ENCODE assay signal across 9 cellular contexts in genomic region chr22:42644422-42645340, GRCh38. TPM values are rescaled to one million over a fixed set of nuclear protein-coding genes. Genes with fewer than 3 reads are reported as not detected.
A peak's percentile ranks its signal among the peaks of the same experiment; 100 is the strongest.
DNase-seq lines count a peak whose midpoint lies in the region; ATAC-seq, FAIRE-seq and TF ChIP-seq lines count a peak whose summit lies in the region.
"Had no signal": no experiment of that assay in that cellular context is flagged by ENCODE, and none has a peak within 500 bp of the region (broad histone marks: within the 10 kb centered on the region; RNA-seq: fewer than 3 reads in every experiment).

No MANE protein-coding gene starts in this region.

- intact Hi-C loops in K562 (cut with micrococcal nuclease) (no loop called here), stomach (cut with DNase I; ENCODE audit: low total_unique reads) (no loop called here)

- CTCF ChIA-PET in K562 (lab: Yijun Ruan, JAX; ENCODE audit: low intra/inter-chr PET ratio), result no interaction called here

- H3K27ac ChIP-seq in K562 (ENCODE audit: extremely low read depth, low read depth, low read length) (peak overlapping the region; percentile 29; the same call in 1 of the 3 replicates), keratinocyte (ENCODE audit: control insufficient read depth, insufficient read depth, low read length) (peak overlapping the region; percentile 56), stomach (peak overlapping the region; percentile 93 to 98 (median 96))
- no peak overlapping the region for H3K27ac ChIP-seq in effector memory CD4-positive, alpha-beta T cell (ENCODE audit: insufficient read depth, low read length, poor library complexity, severe bottlenecking)

- H3K4me2 ChIP-seq in K562 (ENCODE audit: insufficient read depth, low read length), result no peak overlapping the region; the same call in 1 of the 2 replicates
- H3K4me2 ChIP-seq in keratinocyte (ENCODE audit: control insufficient read depth, extremely low read depth, insufficient read depth, low read depth, low read length), result peak overlapping the region; percentile 80

- dilution Hi-C loops in keratinocyte (cut with MboI; ENCODE audit: extremely low pct_ligation_motif_present, low sequenced_read_pairs), result no loop called here

- no peak for TF ChIP-seq RAD21 in K562 (CRISPR knock-in tag; conservative IDR thresholded peaks at IDR 0.05 in 1 of 2, IDR thresholded peaks at IDR 0.05 in 1 of 2)

- H3K79me2 ChIP-seq in K562 (ENCODE audit: control insufficient read depth, insufficient read depth, low read length) (peaks cover 76% of the 10 kb centered on the region), keratinocyte (ENCODE audit: control insufficient read depth, insufficient read depth, low read length) (peaks cover 86% of the 10 kb centered on the region)

- in situ Hi-C loops in K562 (cut with MboI) (no loop called here), ACHN (cut with HindIII; ENCODE audit: low pct_ligation_motif_present, low pct_unique_long_range_greater_than_20kb, low sequenced_read_pairs) (no loop called here)

- H4K20me1 ChIP-seq in K562 (replicated peaks; ENCODE audit: control insufficient read depth, insufficient read depth, low read length), result peaks cover 16% of the 10 kb centered on the region
- H4K20me1 ChIP-seq in keratinocyte (ENCODE audit: control insufficient read depth, extremely low read depth, insufficient read depth, low read length), result no peaks in the 10 kb centered on the region

- FAIRE-seq in GM19239 (lab: Jason Lieb, UNC), result peak; percentile 8
- FAIRE-seq in K562 (lab: Jason Lieb, UNC), result peak; percentile 51
- FAIRE-seq in keratinocyte (lab: Jason Lieb, UNC), result peak; percentile 13

- H3K36me3 ChIP-seq in K562 (ENCODE audit: control insufficient read depth, insufficient read depth, low read length) (peaks cover 3% of the 10 kb centered on the region; the same call in 2 of the 3 replicates), keratinocyte (ENCODE audit: control insufficient read depth in 2 of 2, extremely low read depth in 1 of 2, insufficient read depth in 2 of 2, low read length in 2 of 2) (peaks cover 0 to 3% of the 10 kb centered on the region in 2 experiments), stomach (no peaks in the 10 kb centered on the region)
- no peaks in the 10 kb centered on the region for H3K36me3 ChIP-seq in effector memory CD4-positive, alpha-beta T cell (ENCODE audit: control insufficient read depth, insufficient read depth, low read length)

- H3K4me1 ChIP-seq in K562 (replicated peaks in 1 of 2; ENCODE audit: control insufficient read depth in 2 of 2, insufficient read depth in 2 of 2, low read length in 2 of 2) (peaks cover 56 to 68% of the 10 kb centered on the region in 2 experiments), keratinocyte (ENCODE audit: control insufficient read depth, extremely low read depth, insufficient read depth, low read length) (peaks cover 45% of the 10 kb centered on the region), stomach (peaks cover 73 to 85% (median 78%) of the 10 kb centered on the region in 4 donors)
- peaks cover 20% of the 10 kb centered on the region for H3K4me1 ChIP-seq in effector memory CD4-positive, alpha-beta T cell (ENCODE audit: control insufficient read depth, insufficient read depth, low read length, poor library complexity, severe bottlenecking)

- TF ChIP-seq POLR2A in K562 (conservative IDR thresholded peaks at IDR 0.05), result no peak
- TF ChIP-seq POLR2A in stomach (IDR thresholded peaks at IDR 0.05), result no peak

- DNase-seq in GM19239 (ENCODE audit: insufficient read length, low spot score) (no peak), K562 (ENCODE audit: extremely low read depth in 1 of 4, low spot score in 3 of 4) (no peak), keratinocyte (ENCODE audit: low read depth, low spot score) (no peak), stomach (peak; percentile 52), retina (no peak), ACHN (no peak)
- no peak for DNase-seq in effector memory CD4-positive, alpha-beta T cell
- DNase-seq: activated CD4-positive, CD25-positive, alpha-beta regulatory T cell had no signal

- TF ChIP-seq EP300 in K562 (IDR thresholded peaks at IDR 0.05; ENCODE audit: low read length), result no peak
- TF ChIP-seq EP300 in stomach (IDR thresholded peaks at IDR 0.05), result no peak

- H2AFZ ChIP-seq in K562 (ENCODE audit: low read depth, low read length) (no peak overlapping the region), keratinocyte (ENCODE audit: control insufficient read depth, low read length) (no peak overlapping the region)

- 51% methylated on average over 20 of the region's 22 CpGs for WGBS in K562 (ENCODE audit: insufficient coverage, low coverage, missing lambda C conversion rate)
- WGBS in stomach, 5 donors, result 12 to 26% (median 17%) methylated on average over 21 to 22 of the region's 22 CpGs

- H3K9me3 ChIP-seq in K562 (replicated peaks; ENCODE audit: control insufficient read depth, insufficient read depth, low read depth, low read length) (no peaks in the 10 kb centered on the region), keratinocyte (ENCODE audit: control insufficient read depth, low read depth, low read length) (no peaks in the 10 kb centered on the region), stomach (no peaks in the 10 kb centered on the region)
- H3K9me3 ChIP-seq in effector memory CD4-positive, alpha-beta T cell (ENCODE audit: control insufficient read depth, low read length), result no peaks in the 10 kb centered on the region

- no peak overlapping the region for H3K4me3 ChIP-seq in K562
- H3K4me3 ChIP-seq in keratinocyte (ENCODE audit: control insufficient read depth in 2 of 3, extremely low read depth in 1 of 3, insufficient read depth in 2 of 3, low read depth in 1 of 3, low read length in 3 of 3), result peak overlapping the region in 2 of 3 experiments; percentile 26 to 31
- H3K4me3 ChIP-seq in stomach, result peak overlapping the region; percentile 19 to 92 (median 62)
- no peak overlapping the region for H3K4me3 ChIP-seq in effector memory CD4-positive, alpha-beta T cell (ENCODE audit: insufficient read depth, low read depth, low read length, poor library complexity, severe bottlenecking)

- ATAC-seq in K562, result no peak
- no peak for ATAC-seq in GM19035 (IDR thresholded peaks at IDR 0.05; ENCODE audit: unreplicated experiment)

- no peak for TF ChIP-seq CTCF in K562 (IDR thresholded peaks at IDR 0.05 in 2 of 3, conservative IDR thresholded peaks at IDR 0.05 in 1 of 3; ENCODE audit: insufficient read depth in 2 of 3, low read depth in 1 of 3, low read length in 3 of 3)
- no peak for TF ChIP-seq CTCF in keratinocyte (optimal IDR thresholded peaks at IDR 0.05 in 1 of 3, IDR thresholded peaks at IDR 0.05 in 1 of 3, conservative IDR thresholded peaks at IDR 0.05 in 1 of 3; ENCODE audit: extremely low read depth in 1 of 3, insufficient read depth in 2 of 3, low read length in 3 of 3)
- no peak for TF ChIP-seq CTCF in stomach (IDR thresholded peaks at IDR 0.05)

- no peaks in the 10 kb centered on the region; a peak in 1 of 5 replicates for H3K27me3 ChIP-seq in K562 (ENCODE audit: control insufficient read depth in 2 of 2, insufficient read depth in 2 of 2, low read length in 2 of 2)
- no peaks in the 10 kb centered on the region for H3K27me3 ChIP-seq in keratinocyte (ENCODE audit: control insufficient read depth, extremely low read depth, insufficient read depth, low read length)
- H3K27me3 ChIP-seq in stomach, result no peaks in the 10 kb centered on the region
- H3K27me3 ChIP-seq in effector memory CD4-positive, alpha-beta T cell (replicated peaks; ENCODE audit: control insufficient read depth, insufficient read depth, low read length, poor library complexity, severe bottlenecking), result no peaks in the 10 kb centered on the region

- peak overlapping the region; percentile 20 to 71; a peak in 3 of 4 replicates for H3K9ac ChIP-seq in K562 (ENCODE audit: insufficient read depth in 1 of 2, low read depth in 2 of 2, low read length in 2 of 2)
- H3K9ac ChIP-seq in keratinocyte (ENCODE audit: control insufficient read depth, extremely low read depth, insufficient read depth, low read length), result peak overlapping the region; percentile 70

- peaks cover 2% of the 10 kb centered on the region for H3K9me1 ChIP-seq in K562 (ENCODE audit: control insufficient read depth, insufficient read depth, low read length)
- peaks cover 2% of the 10 kb centered on the region for H3K9me1 ChIP-seq in keratinocyte (ENCODE audit: control insufficient read depth, extremely low read depth, insufficient read depth, low read length)

- POLR2A ChIA-PET in K562 (lab: Yijun Ruan, JAX), result interaction anchor here (0.5 to 3.6 kb wide), 3 partner anchors 30 to 200 kb away, joined by 3 to 26 read pairs (median 4); partner anchors contain the start of gene POLDIP3

- no TSS peak for BruUV-seq in K562 (replicated peaks; lab: Mats Ljungman, UMichigan)

RNA-seq across cellular contexts. Expression of gene ATP5MGL, which starts 4.3 kb away (rescaled TPM):
- total RNA-seq in K562 (2011; cell fraction: chromatin; rRNA removed; ENCODE audit: low replicate concordance), result 8.4 and 14.5 TPM in 2 replicates
- 6.3 and 6.8 TPM in 2 replicates for total RNA-seq in K562 (2011; cell fraction: nucleolus; rRNA removed)
- 8.3 and 17.9 TPM in 2 replicates for total RNA-seq in K562 (2011; cell fraction: nucleoplasm; rRNA removed)
- total RNA-seq in K562 (2014; rRNA removed), result not detected in 2 replicates
- total RNA-seq in K562 (2014; rRNA removed; fragmentation: Illumina TruSeq; extraction: Trizol), result 0.25 and 0.41 TPM in 2 replicates
- total RNA-seq in K562 (2015; rRNA removed; fragmentation: Illumina TruSeq; extraction: Trizol), result 0.25 and 0.38 TPM in 2 replicates
- 0.31 and 0.35 TPM in 2 replicates for total RNA-seq in K562 (2021)
- polyA plus RNA-seq in K562 (2011; rRNA removed), result 0.17 TPM in 1 of 2 replicates, not detected in the other
- polyA plus RNA-seq in K562 (2011; cell fraction: cytosol; rRNA removed), result 0.12 TPM in 1 of 2 replicates, not detected in the other
- polyA plus RNA-seq in K562 (2011; cell fraction: nucleus; rRNA removed), result 0.36 and 0.37 TPM in 2 replicates
- polyA plus RNA-seq in K562 (2012), result not detected in 2 replicates
- polyA plus RNA-seq in K562 (2014; fragmentation: Illumina TruSeq; extraction: Trizol), result not detected in 2 replicates
- under 1 TPM; 0.13 to 0.34 TPM for polyA plus RNA-seq in K562 (2014; fragmentation: Nextera tagmentation; extraction: Ambion mirVana)
- polyA plus RNA-seq in K562 (2014; rRNA removed), result 0.09 TPM in 1 of 2 replicates, not detected in the other
- 0.74 and 1.0 TPM in 2 replicates for polyA minus RNA-seq in K562 (2011; rRNA and poly(A)+ RNA removed)
- not detected in 2 replicates for polyA minus RNA-seq in K562 (2011; cell fraction: cytosol; rRNA and poly(A)+ RNA removed)
- 0.44 and 0.67 TPM in 2 replicates for polyA minus RNA-seq in K562 (2011; cell fraction: nucleus; rRNA and poly(A)+ RNA removed)
- not detected in 3 replicates for polyA plus RNA-seq in keratinocyte
- polyA plus RNA-seq in keratinocyte (2011; ENCODE audit: low read depth), result 0.46 TPM
- polyA plus RNA-seq in keratinocyte (2011; cell fraction: cytosol; rRNA removed), result 0.14 TPM in 1 of 2 replicates, not detected in the other
- polyA plus RNA-seq in keratinocyte (2011; cell fraction: nucleus; rRNA removed), result 0.22 and 0.28 TPM in 2 replicates
- not detected in 2 replicates for polyA plus RNA-seq in keratinocyte (2012; ENCODE audit: low replicate concordance)
- 0.33 to 2.7 TPM in 2 of 3 replicates, not detected in the other for polyA minus RNA-seq in keratinocyte
- polyA minus RNA-seq in keratinocyte (2011; cell fraction: cytosol; rRNA and poly(A)+ RNA removed), result not detected
- 0.63 TPM in 1 of 2 replicates, not detected in the other for polyA minus RNA-seq in keratinocyte (2011; cell fraction: nucleus; rRNA and poly(A)+ RNA removed)
- under 1 TPM in 1 of 5 donors, not detected in 4; 0.73 TPM for total RNA-seq in stomach
- polyA plus RNA-seq in stomach, result not detected

RNA-seq across cellular contexts. Expression of gene CYB5R3, which starts 4.5 kb away (rescaled TPM):
- 13.9 and 37.9 TPM in 2 replicates for total RNA-seq in K562 (2011; cell fraction: chromatin; rRNA removed; ENCODE audit: low replicate concordance)
- 38.5 and 38.7 TPM in 2 replicates for total RNA-seq in K562 (2011; cell fraction: nucleolus; rRNA removed)
- total RNA-seq in K562 (2011; cell fraction: nucleoplasm; rRNA removed), result 25.3 and 37.0 TPM in 2 replicates
- 28.7 and 43.2 TPM in 2 replicates for total RNA-seq in K562 (2014; rRNA removed)
- 10.9 and 13.5 TPM in 2 replicates for total RNA-seq in K562 (2014; rRNA removed; fragmentation: Illumina TruSeq; extraction: Trizol)
- 20.0 and 21.0 TPM in 2 replicates for total RNA-seq in K562 (2015; rRNA removed; fragmentation: Illumina TruSeq; extraction: Trizol)
- total RNA-seq in K562 (2021), result 66.7 and 66.8 TPM in 2 replicates
- polyA plus RNA-seq in K562 (2011; rRNA removed), result 23.4 and 60.3 TPM in 2 replicates
- polyA plus RNA-seq in K562 (2011; cell fraction: cytosol; rRNA removed), result 41.8 and 76.5 TPM in 2 replicates
- polyA plus RNA-seq in K562 (2011; cell fraction: nucleus; rRNA removed), result 21.3 and 28.1 TPM in 2 replicates
- 46.5 and 68.5 TPM in 2 replicates for polyA plus RNA-seq in K562 (2012)
- 59.2 and 83.9 TPM in 2 replicates for polyA plus RNA-seq in K562 (2014; fragmentation: Illumina TruSeq; extraction: Trizol)
- 1 to 10 TPM; 1.4 to 3.9 TPM for polyA plus RNA-seq in K562 (2014; fragmentation: Nextera tagmentation; extraction: Ambion mirVana)
- polyA plus RNA-seq in K562 (2014; rRNA removed), result 37.6 and 45.0 TPM in 2 replicates
- 21.7 and 21.8 TPM in 2 replicates for polyA minus RNA-seq in K562 (2011; rRNA and poly(A)+ RNA removed)
- polyA minus RNA-seq in K562 (2011; cell fraction: cytosol; rRNA and poly(A)+ RNA removed), result 30.6 and 64.6 TPM in 2 replicates
- polyA minus RNA-seq in K562 (2011; cell fraction: nucleus; rRNA and poly(A)+ RNA removed), result 7.7 and 11.7 TPM in 2 replicates
- polyA plus RNA-seq in keratinocyte, result 92.3 to 130 TPM (median 102 TPM) in 3 replicates
- 25.3 TPM for polyA plus RNA-seq in keratinocyte (2011; ENCODE audit: low read depth)
- polyA plus RNA-seq in keratinocyte (2011; cell fraction: cytosol; rRNA removed), result 97.1 and 168 TPM in 2 replicates
- polyA plus RNA-seq in keratinocyte (2011; cell fraction: nucleus; rRNA removed), result 81.0 and 113 TPM in 2 replicates
- 103 and 190 TPM in 2 replicates for polyA plus RNA-seq in keratinocyte (2012; ENCODE audit: low replicate concordance)
- polyA minus RNA-seq in keratinocyte, result 105 to 302 TPM (median 113 TPM) in 3 replicates
- polyA minus RNA-seq in keratinocyte (2011; cell fraction: cytosol; rRNA and poly(A)+ RNA removed), result 191 TPM
- 57.7 and 69.0 TPM in 2 replicates for polyA minus RNA-seq in keratinocyte (2011; cell fraction: nucleus; rRNA and poly(A)+ RNA removed)
- total RNA-seq in stomach, result 100 to 1,000 TPM in 2 of 5 donors, 10 to 100 TPM in 3; 33.6 to 156 (median 44.6) TPM
- polyA plus RNA-seq in stomach, result 100 to 1,000 TPM in 1 of 3 donors, 10 to 100 TPM in 2; 75.6 to 116 (median 88.5) TPM

RNA-seq across cellular contexts. Expression of gene POLDIP3, which starts 30.0 kb away (rescaled TPM):
- 48.1 and 83.3 TPM in 2 replicates for total RNA-seq in K562 (2011; cell fraction: chromatin; rRNA removed; ENCODE audit: low replicate concordance)
- 38.3 and 41.5 TPM in 2 replicates for total RNA-seq in K562 (2011; cell fraction: nucleolus; rRNA removed)
- total RNA-seq in K562 (2011; cell fraction: nucleoplasm; rRNA removed), result 41.4 and 45.6 TPM in 2 replicates
- 24.9 and 39.1 TPM in 2 replicates for total RNA-seq in K562 (2014; rRNA removed)
- 23.5 and 24.1 TPM in 2 replicates for total RNA-seq in K562 (2014; rRNA removed; fragmentation: Illumina TruSeq; extraction: Trizol)
- 25.5 and 26.3 TPM in 2 replicates for total RNA-seq in K562 (2015; rRNA removed; fragmentation: Illumina TruSeq; extraction: Trizol)
- total RNA-seq in K562 (2021), result 47.3 and 53.6 TPM in 2 replicates
- 44.4 and 53.8 TPM in 2 replicates for polyA plus RNA-seq in K562 (2011; rRNA removed)
- 32.6 and 35.2 TPM in 2 replicates for polyA plus RNA-seq in K562 (2011; cell fraction: cytosol; rRNA removed)
- 57.4 and 60.2 TPM in 2 replicates for polyA plus RNA-seq in K562 (2011; cell fraction: nucleus; rRNA removed)
- 44.3 and 46.7 TPM in 2 replicates for polyA plus RNA-seq in K562 (2012)
- polyA plus RNA-seq in K562 (2014; fragmentation: Illumina TruSeq; extraction: Trizol), result 47.7 and 53.0 TPM in 2 replicates
- 10 to 100 TPM; 14.3 to 22.3 TPM for polyA plus RNA-seq in K562 (2014; fragmentation: Nextera tagmentation; extraction: Ambion mirVana)
- 39.8 and 45.4 TPM in 2 replicates for polyA plus RNA-seq in K562 (2014; rRNA removed)
- 28.0 and 31.6 TPM in 2 replicates for polyA minus RNA-seq in K562 (2011; rRNA and poly(A)+ RNA removed)
- polyA minus RNA-seq in K562 (2011; cell fraction: cytosol; rRNA and poly(A)+ RNA removed), result 18.9 and 27.0 TPM in 2 replicates
- polyA minus RNA-seq in K562 (2011; cell fraction: nucleus; rRNA and poly(A)+ RNA removed), result 13.5 and 18.8 TPM in 2 replicates
- 38.5 to 41.9 TPM (median 38.7 TPM) in 3 replicates for polyA plus RNA-seq in keratinocyte
- 25.1 TPM for polyA plus RNA-seq in keratinocyte (2011; ENCODE audit: low read depth)
- 35.2 and 37.0 TPM in 2 replicates for polyA plus RNA-seq in keratinocyte (2011; cell fraction: cytosol; rRNA removed)
- polyA plus RNA-seq in keratinocyte (2011; cell fraction: nucleus; rRNA removed), result 53.9 and 59.9 TPM in 2 replicates
- 38.2 and 44.5 TPM in 2 replicates for polyA plus RNA-seq in keratinocyte (2012; ENCODE audit: low replicate concordance)
- 33.9 to 36.7 TPM (median 34.8 TPM) in 3 replicates for polyA minus RNA-seq in keratinocyte
- polyA minus RNA-seq in keratinocyte (2011; cell fraction: cytosol; rRNA and poly(A)+ RNA removed), result 19.0 TPM
- 22.8 and 31.6 TPM in 2 replicates for polyA minus RNA-seq in keratinocyte (2011; cell fraction: nucleus; rRNA and poly(A)+ RNA removed)
- 10 to 100 TPM; 21.6 to 60.8 (median 39.1) TPM for total RNA-seq in stomach
- 10 to 100 TPM; 30.2 to 36.4 (median 33.3) TPM for polyA plus RNA-seq in stomach

Comparison
In these comparisons a context has a peak if more than half of its experiments do, and no peak if none do; other contexts are left out.
1. H3K4me3 ChIP-seq: peak in keratinocyte (2 of 3) and stomach (4 of 4); none in K562 (single experiment) and effector memory CD4-positive, alpha-beta T cell (single experiment).